Comparison of ENCODE assay signal across 15 cellular contexts in the genomic region with DNA sequence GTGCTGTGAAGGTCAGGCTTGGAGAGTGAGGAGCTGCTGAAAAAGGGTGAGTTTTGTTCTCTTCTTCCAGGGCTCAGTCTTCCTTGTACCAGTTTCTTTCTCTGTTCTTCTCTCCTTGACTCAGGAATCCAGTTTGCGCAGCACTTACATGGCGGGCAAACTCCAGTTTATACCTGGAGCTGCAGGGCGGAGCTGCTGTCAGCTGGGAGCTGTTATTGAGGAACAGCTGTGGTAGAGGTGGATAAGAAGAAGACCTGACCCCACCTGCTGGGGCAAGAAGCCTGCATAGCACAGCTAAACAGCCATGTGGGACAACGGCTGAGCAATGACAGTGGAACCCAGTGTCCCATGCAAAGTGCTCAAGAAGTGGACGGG. TPM values are rescaled to one million over a fixed set of nuclear protein-coding genes. Genes with fewer than 3 reads are reported as not detected.
DNase-seq lines count a peak whose midpoint lies in the region; ATAC-seq and TF ChIP-seq lines count a peak whose summit lies in the region.
"Had no signal": no experiment of that assay in that cellular context is flagged by ENCODE, and none has a peak within 500 bp of the region (broad histone marks: within the 10 kb centered on the region; RNA-seq: fewer than 3 reads in every experiment).

No MANE protein-coding gene starts in this region.

- H3K9me3 Mint-ChIP-seq in chondrocyte (ENCODE audit: low read depth), result no peaks in the 10 kb centered on the region
- H3K9me3 Mint-ChIP-seq in naive B cell, result peaks cover 0 to 1% (median 0%) of the 10 kb centered on the region in 7 donors
- H3K9me3 Mint-ChIP-seq: naive thymus-derived CD4-positive, alpha-beta T cell; T-helper 2 cell treated with Interferon-gamma antibody and Interleukin-4, amounts not matched to agents 5 μg/mL and 100 μg/mL, for 36 hours had no signal

- ATAC-seq in heart right ventricle (no peak), Right ventricle myocardium inferior (no peak), naive B cell (ENCODE audit: low read depth in 2 of 2) (no peak), GM18498 (IDR thresholded peaks at IDR 0.05; ENCODE audit: unreplicated experiment) (no peak)

- H3K36me3 ChIP-seq in heart right ventricle (peaks cover 0 to 28% (median 0%) of the 10 kb centered on the region in 9 donors), tibial artery (no peaks in the 10 kb centered on the region)

- peaks cover 0 to 48% (median 33%) of the 10 kb centered on the region in 9 donors for H3K4me1 ChIP-seq in heart right ventricle
- peaks cover 0 to 37% (median 23%) of the 10 kb centered on the region in 4 donors for H3K4me1 ChIP-seq in tibial artery

- DNase-seq in heart right ventricle (no peak), Right ventricle myocardium inferior (ENCODE audit: missing footprints) (no peak), chondrocyte (ENCODE audit: low spot score) (no peak), naive B cell (no peak), tibial artery (no peak), DMS53 (lab: John Stamatoyannopoulos, UW) (no peak), GM13977 (ENCODE audit: low spot score) (no peak)
- DNase-seq: activated CD4-positive, alpha-beta T cell treated with anti-CD3 and anti-CD28 coated beads, Interleukin-2, amount 50 U/mL, for 4 hours; activated gamma-delta T cell; MM.1S; naive thymus-derived CD4-positive, alpha-beta T cell; NCI-H345; stimulated activated CD4-positive, alpha-beta T cell treated with anti-CD3 and anti-CD28 coated beads, Interleukin-15, amount 100 ng/mL, for 24 hours had no signal

- peak overlapping the region in 8 of 10 donors; percentile 50 to 86 (median 64) for H3K27ac ChIP-seq in heart right ventricle
- H3K27ac ChIP-seq in tibial artery, result peak overlapping the region; percentile 67 to 71

- in situ Hi-C loops in GM13977 (cut with MboI; ENCODE audit: low pct_unique_long_range_greater_than_20kb, low sequenced_read_pairs, unreplicated experiment), result no loop called here

- no peaks in the 10 kb centered on the region for H3K9me3 ChIP-seq in heart right ventricle
- H3K9me3 ChIP-seq in tibial artery, result no peaks in the 10 kb centered on the region

- WGBS in heart right ventricle, 2 donors, result 91 to 92% methylated on average over 5 of the region's 5 CpGs

- peaks cover 6% of the 10 kb centered on the region for H3K36me3 Mint-ChIP-seq in chondrocyte (ENCODE audit: low read depth)
- peaks cover 8 to 15% of the 10 kb centered on the region in 2 donors for H3K36me3 Mint-ChIP-seq in naive B cell

- H3K27ac Mint-ChIP-seq in chondrocyte (ENCODE audit: unreplicated experiment) (peak overlapping the region; percentile 97), naive B cell (peak overlapping the region; percentile 19 to 90 (median 70))
- H3K27ac Mint-ChIP-seq: T-helper 2 cell treated with Interferon-gamma antibody and Interleukin-4, amounts not matched to agents 5 μg/mL and 100 μg/mL, for 36 hours had no signal

- intact Hi-C loops in heart right ventricle (cut with DNase I) (no loop called here), Right ventricle myocardium inferior (cut with DNase I) (no loop called here), tibial artery (cut with DNase I; ENCODE audit: low total_unique reads) (no loop called here)

- H3K4me3 ChIP-seq in heart right ventricle (no peak overlapping the region), tibial artery (no peak overlapping the region)

- H3K27me3 Mint-ChIP-seq in chondrocyte (ENCODE audit: low read depth), result no peaks in the 10 kb centered on the region
- no peaks in the 10 kb centered on the region for H3K27me3 Mint-ChIP-seq in naive B cell
- H3K27me3 Mint-ChIP-seq: naive thymus-derived CD4-positive, alpha-beta T cell had no signal

- peak overlapping the region; percentile 54 for H3K4me3 Mint-ChIP-seq in chondrocyte (ENCODE audit: unreplicated experiment)
- no peak overlapping the region for H3K4me3 Mint-ChIP-seq in naive B cell
- H3K4me3 Mint-ChIP-seq: T-helper 2 cell treated with Interferon-gamma antibody and Interleukin-4, amounts not matched to agents 5 μg/mL and 100 μg/mL, for 36 hours had no signal

- H3K27me3 ChIP-seq in heart right ventricle (no peaks in the 10 kb centered on the region), tibial artery (no peaks in the 10 kb centered on the region)

- peaks cover 71% of the 10 kb centered on the region for H3K4me1 Mint-ChIP-seq in chondrocyte (ENCODE audit: low read depth)
- peaks cover 60 to 77% (median 75%) of the 10 kb centered on the region in 3 donors for H3K4me1 Mint-ChIP-seq in naive B cell

- no peak for TF ChIP-seq CTCF in heart right ventricle (IDR thresholded peaks at IDR 0.05)
- TF ChIP-seq CTCF in chondrocyte (IDR thresholded peaks at IDR 0.05), result no peak
- no peak for TF ChIP-seq CTCF in tibial artery (IDR thresholded peaks at IDR 0.05)
- TF ChIP-seq CTCF in GM13977 (IDR thresholded peaks at IDR 0.05; ENCODE audit: extremely low read depth, insufficient read depth, missing control alignments), result no peak

RNA-seq across cellular contexts. Expression of gene GALNT2, which starts 46.2 kb away (rescaled TPM):
- total RNA-seq in heart right ventricle (10 to 100 TPM; 21.3 to 35.1 (median 25.8) TPM), Right ventricle myocardium inferior (29.2 TPM), chondrocyte (210 to 276 TPM (median 223 TPM) in 3 replicates)
- polyA plus RNA-seq in heart right ventricle (10 to 100 TPM in 1 of 2 donors, 1 to 10 TPM in 1; 9.7 to 27.5 TPM), naive B cell (ENCODE audit: low read depth in 6 of 6) (10 to 100 TPM; 15.1 to 22.4 (median 17.5) TPM)
